Comparison of ENCODE assay signal across 2 cellular contexts in genomic region chr2:96687266-96687665, GRCh38.
TF ChIP-seq lines count a peak whose summit lies in the region.

No MANE protein-coding gene starts in this region.

TF ChIP-seq in IMR-90, 13 proteins besides CTCF, POLR2A, EP300 and RAD21:
- TF ChIP-seq MXI1 (IDR thresholded peaks at IDR 0.05; ENCODE audit: borderline replicate concordance, low read depth, low read length) (no peak), USF2 (IDR thresholded peaks at IDR 0.05; ENCODE audit: low read depth, low read length) (no peak), MAFK (IDR thresholded peaks at IDR 0.05; ENCODE audit: low read depth, low read length) (no peak), NFE2L2 (IDR thresholded peaks at IDR 0.05; ENCODE audit: low read depth, low read length) (no peak), CHD1 (IDR thresholded peaks at IDR 0.05; ENCODE audit: low read depth, low read length) (no peak), RCOR1 (IDR thresholded peaks at IDR 0.05; ENCODE audit: insufficient replicate concordance, low read length) (no peak), MAZ (IDR thresholded peaks at IDR 0.05; ENCODE audit: borderline replicate concordance, low read depth, low read length) (no peak), CEBPB (IDR thresholded peaks at IDR 0.05; ENCODE audit: low read depth, low read length) (no peak), ELK1 (IDR thresholded peaks at IDR 0.05; ENCODE audit: borderline replicate concordance, low read depth, low read length) (no peak), SMC3 (IDR thresholded peaks at IDR 0.05; ENCODE audit: low read depth, low read length) (no peak), BHLHE40 (IDR thresholded peaks at IDR 0.05; ENCODE audit: low read depth, low read length) (no peak), RFX5 (IDR thresholded peaks at IDR 0.05; ENCODE audit: low read depth, low read length) (no peak), FOS (IDR thresholded peaks at IDR 0.05; ENCODE audit: low read depth, low read length) (no peak)

TF ChIP-seq in H1, 55 proteins besides CTCF, POLR2A, EP300 and RAD21:
- TF ChIP-seq BRCA1 (IDR thresholded peaks at IDR 0.05; ENCODE audit: low read depth, low read length) (no peak), KDM5A (IDR thresholded peaks at IDR 0.05; ENCODE audit: low read length) (no peak), RXRA (IDR thresholded peaks at IDR 0.05; ENCODE audit: insufficient read depth, low read depth, low read length) (no peak), TAF1 (IDR thresholded peaks at IDR 0.05; ENCODE audit: low read depth, low read length) (no peak), BCL11A (IDR thresholded peaks at IDR 0.05; ENCODE audit: low read depth in 2 of 2, low read length in 2 of 2) (no peak), SIRT6 (IDR thresholded peaks at IDR 0.05; ENCODE audit: low read length) (no peak), EZH2 (IDR thresholded peaks at IDR 0.05; ENCODE audit: low read depth, low read length, severe bottlenecking) (no peak), SP2 (IDR thresholded peaks at IDR 0.05; ENCODE audit: low read length) (no peak), KDM1A (IDR thresholded peaks at IDR 0.05; ENCODE audit: borderline replicate concordance, low read length) (no peak), FOSL1 (IDR thresholded peaks at IDR 0.05; ENCODE audit: insufficient read depth, low read depth, low read length) (no peak), PHF8 (conservative IDR thresholded peaks at IDR 0.05; ENCODE audit: low read depth, low read length) (no peak), NRF1 (IDR thresholded peaks at IDR 0.05; ENCODE audit: low read depth, low read length) (no peak), HDAC2 (IDR thresholded peaks at IDR 0.05; ENCODE audit: borderline replicate concordance in 1 of 2, low read depth in 2 of 2, low read length in 2 of 2) (no peak), SAP30 (IDR thresholded peaks at IDR 0.05; ENCODE audit: insufficient read depth, insufficient replicate concordance, low read length) (no peak), KDM4A (IDR thresholded peaks at IDR 0.05; ENCODE audit: low read depth, low read length, severe bottlenecking) (no peak), TEAD4 (IDR thresholded peaks at IDR 0.05; ENCODE audit: low read depth, low read length) (no peak)
- TF ChIP-seq, protein P1, sequence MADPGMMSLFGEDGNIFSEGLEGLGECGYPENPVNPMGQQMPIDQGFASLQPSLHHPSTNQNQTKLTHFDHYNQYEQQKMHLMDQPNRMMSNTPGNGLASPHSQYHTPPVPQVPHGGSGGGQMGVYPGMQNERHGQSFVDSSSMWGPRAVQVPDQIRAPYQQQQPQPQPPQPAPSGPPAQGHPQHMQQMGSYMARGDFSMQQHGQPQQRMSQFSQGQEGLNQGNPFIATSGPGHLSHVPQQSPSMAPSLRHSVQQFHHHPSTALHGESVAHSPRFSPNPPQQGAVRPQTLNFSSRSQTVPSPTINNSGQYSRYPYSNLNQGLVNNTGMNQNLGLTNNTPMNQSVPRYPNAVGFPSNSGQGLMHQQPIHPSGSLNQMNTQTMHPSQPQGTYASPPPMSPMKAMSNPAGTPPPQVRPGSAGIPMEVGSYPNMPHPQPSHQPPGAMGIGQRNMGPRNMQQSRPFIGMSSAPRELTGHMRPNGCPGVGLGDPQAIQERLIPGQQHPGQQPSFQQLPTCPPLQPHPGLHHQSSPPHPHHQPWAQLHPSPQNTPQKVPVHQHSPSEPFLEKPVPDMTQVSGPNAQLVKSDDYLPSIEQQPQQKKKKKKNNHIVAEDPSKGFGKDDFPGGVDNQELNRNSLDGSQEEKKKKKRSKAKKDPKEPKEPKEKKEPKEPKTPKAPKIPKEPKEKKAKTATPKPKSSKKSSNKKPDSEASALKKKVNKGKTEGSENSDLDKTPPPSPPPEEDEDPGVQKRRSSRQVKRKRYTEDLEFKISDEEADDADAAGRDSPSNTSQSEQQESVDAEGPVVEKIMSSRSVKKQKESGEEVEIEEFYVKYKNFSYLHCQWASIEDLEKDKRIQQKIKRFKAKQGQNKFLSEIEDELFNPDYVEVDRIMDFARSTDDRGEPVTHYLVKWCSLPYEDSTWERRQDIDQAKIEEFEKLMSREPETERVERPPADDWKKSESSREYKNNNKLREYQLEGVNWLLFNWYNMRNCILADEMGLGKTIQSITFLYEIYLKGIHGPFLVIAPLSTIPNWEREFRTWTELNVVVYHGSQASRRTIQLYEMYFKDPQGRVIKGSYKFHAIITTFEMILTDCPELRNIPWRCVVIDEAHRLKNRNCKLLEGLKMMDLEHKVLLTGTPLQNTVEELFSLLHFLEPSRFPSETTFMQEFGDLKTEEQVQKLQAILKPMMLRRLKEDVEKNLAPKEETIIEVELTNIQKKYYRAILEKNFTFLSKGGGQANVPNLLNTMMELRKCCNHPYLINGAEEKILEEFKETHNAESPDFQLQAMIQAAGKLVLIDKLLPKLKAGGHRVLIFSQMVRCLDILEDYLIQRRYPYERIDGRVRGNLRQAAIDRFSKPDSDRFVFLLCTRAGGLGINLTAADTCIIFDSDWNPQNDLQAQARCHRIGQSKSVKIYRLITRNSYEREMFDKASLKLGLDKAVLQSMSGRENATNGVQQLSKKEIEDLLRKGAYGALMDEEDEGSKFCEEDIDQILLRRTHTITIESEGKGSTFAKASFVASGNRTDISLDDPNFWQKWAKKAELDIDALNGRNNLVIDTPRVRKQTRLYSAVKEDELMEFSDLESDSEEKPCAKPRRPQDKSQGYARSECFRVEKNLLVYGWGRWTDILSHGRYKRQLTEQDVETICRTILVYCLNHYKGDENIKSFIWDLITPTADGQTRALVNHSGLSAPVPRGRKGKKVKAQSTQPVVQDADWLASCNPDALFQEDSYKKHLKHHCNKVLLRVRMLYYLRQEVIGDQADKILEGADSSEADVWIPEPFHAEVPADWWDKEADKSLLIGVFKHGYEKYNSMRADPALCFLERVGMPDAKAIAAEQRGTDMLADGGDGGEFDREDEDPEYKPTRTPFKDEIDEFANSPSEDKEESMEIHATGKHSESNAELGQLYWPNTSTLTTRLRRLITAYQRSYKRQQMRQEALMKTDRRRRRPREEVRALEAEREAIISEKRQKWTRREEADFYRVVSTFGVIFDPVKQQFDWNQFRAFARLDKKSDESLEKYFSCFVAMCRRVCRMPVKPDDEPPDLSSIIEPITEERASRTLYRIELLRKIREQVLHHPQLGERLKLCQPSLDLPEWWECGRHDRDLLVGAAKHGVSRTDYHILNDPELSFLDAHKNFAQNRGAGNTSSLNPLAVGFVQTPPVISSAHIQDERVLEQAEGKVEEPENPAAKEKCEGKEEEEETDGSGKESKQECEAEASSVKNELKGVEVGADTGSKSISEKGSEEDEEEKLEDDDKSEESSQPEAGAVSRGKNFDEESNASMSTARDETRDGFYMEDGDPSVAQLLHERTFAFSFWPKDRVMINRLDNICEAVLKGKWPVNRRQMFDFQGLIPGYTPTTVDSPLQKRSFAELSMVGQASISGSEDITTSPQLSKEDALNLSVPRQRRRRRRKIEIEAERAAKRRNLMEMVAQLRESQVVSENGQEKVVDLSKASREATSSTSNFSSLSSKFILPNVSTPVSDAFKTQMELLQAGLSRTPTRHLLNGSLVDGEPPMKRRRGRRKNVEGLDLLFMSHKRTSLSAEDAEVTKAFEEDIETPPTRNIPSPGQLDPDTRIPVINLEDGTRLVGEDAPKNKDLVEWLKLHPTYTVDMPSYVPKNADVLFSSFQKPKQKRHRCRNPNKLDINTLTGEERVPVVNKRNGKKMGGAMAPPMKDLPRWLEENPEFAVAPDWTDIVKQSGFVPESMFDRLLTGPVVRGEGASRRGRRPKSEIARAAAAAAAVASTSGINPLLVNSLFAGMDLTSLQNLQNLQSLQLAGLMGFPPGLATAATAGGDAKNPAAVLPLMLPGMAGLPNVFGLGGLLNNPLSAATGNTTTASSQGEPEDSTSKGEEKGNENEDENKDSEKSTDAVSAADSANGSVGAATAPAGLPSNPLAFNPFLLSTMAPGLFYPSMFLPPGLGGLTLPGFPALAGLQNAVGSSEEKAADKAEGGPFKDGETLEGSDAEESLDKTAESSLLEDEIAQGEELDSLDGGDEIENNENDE (IDR thresholded peaks at IDR 0.05; ENCODE audit: insufficient replicate concordance, low read length): no peak
TF ChIP-seq in H1: peak in this region for 0.
